In the genomic region with DNA sequence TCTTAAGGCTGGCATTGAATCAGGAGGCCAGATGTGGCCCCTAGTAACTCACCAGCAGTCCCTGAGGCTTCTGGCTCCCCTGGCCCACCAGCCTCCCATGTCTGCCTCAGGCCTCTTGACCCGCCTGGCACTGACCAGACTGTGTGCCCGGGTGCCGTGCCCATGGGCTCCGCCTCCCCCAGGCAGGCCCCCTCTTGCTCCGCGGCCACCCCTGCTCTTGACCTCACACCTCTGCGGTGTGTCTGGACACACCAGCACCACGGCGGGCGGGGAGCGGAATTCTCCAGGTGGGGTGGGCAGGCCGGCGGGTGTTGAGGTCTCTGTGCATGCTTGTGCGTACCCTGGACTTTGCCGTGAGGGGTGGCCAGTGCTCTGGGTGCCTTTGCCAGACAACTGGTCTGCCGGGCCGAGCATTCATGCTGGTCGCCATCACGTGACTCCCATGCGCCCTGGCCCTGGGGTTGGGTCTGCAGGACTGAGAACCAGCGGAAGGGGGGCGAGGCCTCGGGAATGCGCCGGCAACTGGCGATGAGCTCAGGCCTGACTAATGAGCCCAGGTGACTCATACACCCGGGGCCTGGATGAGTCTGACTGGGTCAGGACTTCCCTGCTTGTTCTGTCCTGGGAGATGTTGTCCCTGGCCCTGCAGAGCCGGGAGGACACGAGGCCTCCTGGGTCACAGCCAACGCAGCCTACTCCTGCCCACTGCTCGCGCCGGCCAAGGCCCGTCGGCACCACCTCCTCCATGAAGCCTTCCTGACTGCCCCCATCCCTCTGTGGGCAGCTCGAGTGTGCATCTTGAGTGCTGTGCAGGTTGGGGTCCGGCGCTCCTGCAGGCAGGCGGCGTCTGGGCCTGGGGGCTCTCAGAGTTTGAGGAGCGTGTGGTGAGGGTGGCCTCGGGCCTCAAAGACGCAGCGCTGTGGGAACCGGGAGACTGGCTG, we compare ENCODE assay signal across 1 cellular context.
A peak's percentile ranks its signal among the peaks of the same experiment; 100 is the strongest.
TF ChIP-seq lines count a peak whose summit lies in the region.

No MANE protein-coding gene starts in this region.

TF ChIP-seq in SK-N-SH, 30 proteins besides CTCF, POLR2A, EP300 and RAD21 (continued from another document):
- TF ChIP-seq USF1 (IDR thresholded peaks at IDR 0.05; ENCODE audit: borderline replicate concordance, low read depth) (peak; percentile 91), PBX3 (IDR thresholded peaks at IDR 0.05) (peak; percentile 34; the same call in 1 of the 2 replicates), SIN3A (IDR thresholded peaks at IDR 0.05; ENCODE audit: borderline replicate concordance, low read depth, low read length) (peak; percentile 25; the same call in 1 of the 2 replicates), MAX (IDR thresholded peaks at IDR 0.05; ENCODE audit: low read depth) (peak; percentile 68; the same call in 1 of the 2 replicates), FOXM1 (IDR thresholded peaks at IDR 0.05; ENCODE audit: low read depth) (no peak), TCF12 (IDR thresholded peaks at IDR 0.05) (peak; percentile 61)
